In genomic region chr14:23095196-23096108, GRCh38 we compare ENCODE assay signal across 7 cellular contexts. TPM values are rescaled to one million over a fixed set of nuclear protein-coding genes. Genes with fewer than 3 reads are reported as not detected.
A peak's percentile ranks its signal among the peaks of the same experiment; 100 is the strongest.
DNase-seq lines count a peak whose midpoint lies in the region; ATAC-seq and TF ChIP-seq lines count a peak whose summit lies in the region.

A gene with protein sequence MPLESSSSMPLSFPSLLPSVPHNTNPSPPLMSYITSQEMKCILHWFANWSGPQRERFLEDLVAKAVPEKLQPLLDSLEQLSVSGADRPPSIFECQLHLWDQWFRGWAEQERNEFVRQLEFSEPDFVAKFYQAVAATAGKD (plus strand): TSS chr14:23095505. CDS start chr14:23097659, 2,154 bp downstream.

- peak; percentile 83 for ATAC-seq in GM18858 (IDR thresholded peaks at IDR 0.05; ENCODE audit: unreplicated experiment)
- ATAC-seq in HG02973 (IDR thresholded peaks at IDR 0.05; ENCODE audit: unreplicated experiment), result peak; percentile 89

- H3K36me3 ChIP-seq in SK-N-MC (ENCODE audit: insufficient read depth, low read length), result peaks cover 46% of the 10 kb centered on the region
- H3K36me3 ChIP-seq in breast epithelium, result no peaks in the 10 kb centered on the region
- peaks cover 3 to 62% (median 41%) of the 10 kb centered on the region in 6 donors for H3K36me3 ChIP-seq in spleen

- TF ChIP-seq POLR2A in breast epithelium (IDR thresholded peaks at IDR 0.05) (peak; percentile 68), spleen (IDR thresholded peaks at IDR 0.05) (peak; percentile 36 to 86 (median 37))

- H3K4me1 ChIP-seq in breast epithelium (peaks cover 0 to 16% of the 10 kb centered on the region in 2 donors), spleen (peaks cover 32 to 78% (median 50%) of the 10 kb centered on the region in 6 donors)

- intact Hi-C loops in breast epithelium (cut with DNase I; ENCODE audit: low total_unique reads) (no loop called here), spleen (cut with DNase I; ENCODE audit: low total_unique reads) (no loop called here)

- WGBS in spleen, 5 donors, result 0 to 1% (median 1%) methylated on average over 44 to 46 of the region's 46 CpGs

- H3K27me3 ChIP-seq in breast epithelium (no peaks in the 10 kb centered on the region), spleen (replicated peaks in 1 of 7) (no peaks in the 10 kb centered on the region)

- H3K27ac ChIP-seq in SK-N-MC, result peak within 1 kb of the TSS; percentile 90
- H3K27ac ChIP-seq in breast epithelium, result peak within 1 kb of the TSS; percentile 98 to 99
- peak within 1 kb of the TSS; percentile 96 to 99 (median 98) for H3K27ac ChIP-seq in spleen

- H3K9me3 ChIP-seq in SK-N-MC (ENCODE audit: low read depth, low read length) (no peaks in the 10 kb centered on the region), breast epithelium (no peaks in the 10 kb centered on the region), spleen (no peaks in the 10 kb centered on the region)

- DNase-seq in SK-N-MC (ENCODE audit: low read depth, low spot score), result peak; percentile 99
- peak; percentile 99 to 100 for DNase-seq in breast epithelium (ENCODE audit: low spot score in 2 of 2)
- DNase-seq in iPS-NIHi7 (ENCODE audit: extremely low spot score), result peak; percentile 97
- DNase-seq in spleen, result peak; percentile 96
- no peak for DNase-seq in C1 segment of cervical spinal cord (lab: John Stamatoyannopoulos, UW)

- H3K9ac ChIP-seq in SK-N-MC (ENCODE audit: insufficient read length), result peak within 1 kb of the TSS; percentile 93

- TF ChIP-seq CTCF in breast epithelium (IDR thresholded peaks at IDR 0.05) (peak in 1 of 3 donors; percentile 26), spleen (IDR thresholded peaks at IDR 0.05 in 8 of 11, conservative IDR thresholded peaks at IDR 0.05 in 3 of 11) (peak in 2 of 11 experiments; percentile 18 to 21)

- H3K4me3 ChIP-seq in SK-N-MC, result peak within 1 kb of the TSS; percentile 87
- peak within 1 kb of the TSS; percentile 68 to 80 (median 74) for H3K4me3 ChIP-seq in breast epithelium
- H3K4me3 ChIP-seq in spleen, result peak within 1 kb of the TSS; percentile 67 to 88 (median 78)

RNA-seq across cellular contexts. Expression of the gene that starts here (rescaled TPM):
- 10 to 100 TPM; 29.6 to 34.4 (median 32.8) TPM for total RNA-seq in breast epithelium
- total RNA-seq in spleen, result 10 to 100 TPM; 34.3 to 43.2 (median 37.8) TPM
- 10 to 100 TPM; 28.0 to 47.0 (median 40.2) TPM for polyA plus RNA-seq in spleen

Comparison
In these comparisons a context has a peak if more than half of its experiments do, and no peak if none do; other contexts are left out.
1. DNase-seq: peak in SK-N-MC (single experiment), breast epithelium (2 of 2), iPS-NIHi7 (single experiment) and spleen (single experiment); none in C1 segment of cervical spinal cord (0 of 14).
2. Peak in every context shown above with its lines, with median percentiles within 50 percentile points of each other: H3K27ac ChIP-seq and H3K4me3 ChIP-seq.